10 cellular contexts compared by ENCODE assay signal in genomic region chr22:42296883-42297282, GRCh38.
"Had no signal": no experiment of that assay in that cellular context is flagged by ENCODE, and none has a peak within 500 bp of the region (broad histone marks: within the 10 kb centered on the region; RNA-seq: fewer than 3 reads in every experiment).

No MANE protein-coding gene starts in this region.

- H3K36me3 ChIP-seq: tibial artery, vagina had no signal

- H3K27me3 ChIP-seq: vagina had no signal

- H3K4me2 ChIP-seq: smooth muscle cell had no signal

- H3K9me3 ChIP-seq: tibial artery, vagina had no signal

- H3K27ac ChIP-seq: tibial artery, vagina had no signal

- H3K27ac Mint-ChIP-seq: activated B cell treated with CpG ODN at 0.5 μM for 24 hours; activated CD4-positive, alpha-beta T cell treated with anti-CD3 and anti-CD28 coated beads, Interleukin-2, amount 10 ng/mL, durations not matched to agents 24 days and 14 days; progenitor cell of endocrine pancreas had no signal

- DNase-seq: activated B cell treated with CpG ODN at 0.5 μM for 24 hours; activated CD4-positive, alpha-beta T cell treated with anti-CD3 and anti-CD28 coated beads, Interleukin-2, amount 10 ng/mL, durations not matched to agents 24 days and 14 days; activated effector memory CD4-positive, alpha-beta T cell treated with Interleukin-2 at 50 U/mL for 16 hours; activated naive CD8-positive, alpha-beta T cell treated with anti-CD3 and anti-CD28 coated beads, Interleukin-2, amount 10 ng/mL, durations not matched to agents 7 days and 5 days; foreskin melanocyte; tibial artery had no signal

- H3K4me3 ChIP-seq: smooth muscle cell, tibial artery, vagina had no signal

- H3K36me3 Mint-ChIP-seq: activated naive CD8-positive, alpha-beta T cell treated with anti-CD3 and anti-CD28 coated beads, Interleukin-2, amount 10 ng/mL, durations not matched to agents 7 days and 5 days; naive B cell had no signal

- H3K9me3 Mint-ChIP-seq: activated B cell treated with CpG ODN at 0.5 μM for 24 hours; activated CD4-positive, alpha-beta T cell treated with anti-CD3 and anti-CD28 coated beads, Interleukin-2, amount 10 ng/mL, durations not matched to agents 24 days and 14 days; activated naive CD8-positive, alpha-beta T cell treated with anti-CD3 and anti-CD28 coated beads, Interleukin-2, amount 10 ng/mL, durations not matched to agents 7 days and 5 days; naive B cell had no signal

- H3K4me3 Mint-ChIP-seq: activated B cell treated with CpG ODN at 0.5 μM for 24 hours; activated CD4-positive, alpha-beta T cell treated with anti-CD3 and anti-CD28 coated beads, Interleukin-2, amount 10 ng/mL, durations not matched to agents 24 days and 14 days; activated naive CD8-positive, alpha-beta T cell treated with anti-CD3 and anti-CD28 coated beads, Interleukin-2, amount 10 ng/mL, durations not matched to agents 7 days and 5 days had no signal

- H3K27me3 Mint-ChIP-seq: activated B cell treated with CpG ODN at 0.5 μM for 24 hours; activated CD4-positive, alpha-beta T cell treated with anti-CD3 and anti-CD28 coated beads, Interleukin-2, amount 10 ng/mL, durations not matched to agents 24 days and 14 days; activated naive CD8-positive, alpha-beta T cell treated with anti-CD3 and anti-CD28 coated beads, Interleukin-2, amount 10 ng/mL, durations not matched to agents 7 days and 5 days; naive B cell had no signal
